Comparison of ENCODE assay signal across 6 cellular contexts in the genomic region with DNA sequence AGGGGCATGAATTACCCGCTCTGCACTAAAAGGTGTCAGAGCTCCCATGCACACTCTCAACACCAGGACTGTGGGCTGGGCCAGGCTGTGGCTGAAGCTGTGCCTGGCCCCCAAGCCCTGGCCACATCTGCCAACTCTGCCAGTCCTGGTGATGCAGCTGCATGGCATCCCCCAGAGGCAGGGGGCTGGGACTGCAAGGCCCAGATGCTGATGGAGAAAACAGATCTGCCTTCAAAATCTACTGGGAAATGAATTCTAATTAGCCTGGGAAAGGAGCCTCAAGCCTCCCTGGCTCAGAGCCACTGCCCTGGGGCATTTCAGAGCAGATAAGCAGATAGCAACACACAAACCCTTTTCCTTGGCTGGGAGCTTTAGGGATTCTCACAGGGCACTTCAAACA. TPM values are rescaled to one million over a fixed set of nuclear protein-coding genes. Genes with fewer than 3 reads are reported as not detected.
DNase-seq lines count a peak whose midpoint lies in the region; ATAC-seq, FAIRE-seq and TF ChIP-seq lines count a peak whose summit lies in the region.

No MANE protein-coding gene starts in this region.

- BruUV-seq in GM12878 (replicated peaks; lab: Mats Ljungman, UMichigan): no TSS peak

- no peaks in the 10 kb centered on the region for H3K27me3 ChIP-seq in Karpas-422 (ENCODE audit: low read length)
- H3K27me3 ChIP-seq in GM12878 (replicated peaks in 1 of 2; ENCODE audit: control insufficient read depth in 2 of 2, insufficient read depth in 2 of 2, low read length in 1 of 2): no peaks in the 10 kb centered on the region; a peak in 1 of 4 replicates

- no peak for DNase-seq in AG09309 (ENCODE audit: low read depth)
- peak; percentile 50 for DNase-seq in Karpas-422
- DNase-seq in GM12878 (ENCODE audit: low read depth, low spot score): no peak
- no peak for DNase-seq in NCI-H128 (lab: John Stamatoyannopoulos, UW; ENCODE audit: unreplicated experiment)
- no peak for DNase-seq in mesenteric fat pad (ENCODE audit: low spot score)

- no peak for TF ChIP-seq POLR2A in GM12878 (IDR thresholded peaks at IDR 0.05; ENCODE audit: low read depth, low read length)

- no peak for FAIRE-seq in GM12878 (lab: Jason Lieb, UNC)

- TF ChIP-seq EP300 in GM12878 (IDR thresholded peaks at IDR 0.05; ENCODE audit: borderline replicate concordance in 1 of 2, control insufficient read depth in 1 of 2, low read depth in 2 of 2, low read length in 2 of 2): no peak

- no peaks in the 10 kb centered on the region for H3K9me2 ChIP-seq in Karpas-422 (replicated peaks; ENCODE audit: insufficient read depth, low read length)

- SMC1A ChIA-PET in GM12878 (lab: Charles Lee; ENCODE audit: uncharacterized antibody, unreplicated experiment): interaction anchor here (1.3 to 2.7 kb wide), 3 partner anchors 16 to 20 kb away, joined by 3 to 10 read pairs (median 4); no protein-coding TSS in a partner anchor

- no peaks in the 10 kb centered on the region for H3K9me3 ChIP-seq in Karpas-422 (ENCODE audit: low read length)
- H3K9me3 ChIP-seq in GM12878 (replicated peaks; ENCODE audit: control insufficient read depth, insufficient read depth, low read length): no peaks in the 10 kb centered on the region

- no peak overlapping the region for H3K27ac ChIP-seq in Karpas-422 (ENCODE audit: low read length)
- no peak overlapping the region for H3K27ac ChIP-seq in GM12878 (ENCODE audit: control insufficient read depth, insufficient read depth)

- H3K4me1 ChIP-seq in Karpas-422 (ENCODE audit: low read length) (no peaks in the 10 kb centered on the region), GM12878 (ENCODE audit: control insufficient read depth, insufficient read depth, low read length) (peaks cover 29% of the 10 kb centered on the region)

- whole genome bisulfite sequencing in GM12878 (ENCODE audit: insufficient coverage, insufficient replicate concordance, low lambda C conversion rate, missing lambda C conversion rate): 100% methylated on average over 1 of the region's 1 CpG

- RAD21 ChIA-PET in GM12878 (lab: Charles Lee; ENCODE audit: unreplicated experiment): interaction anchor here (0.6 to 2.4 kb wide), 3 partner anchors 15 to 25 kb away, joined by 3 to 14 read pairs (median 5); no protein-coding TSS in a partner anchor

- H3K79me2 ChIP-seq in Karpas-422 (ENCODE audit: low read length) (no peaks in the 10 kb centered on the region), GM12878 (ENCODE audit: control insufficient read depth, insufficient read depth, low read length) (no peaks in the 10 kb centered on the region)

- POLR2A ChIA-PET in GM12878 (lab: Charles Lee): interaction anchor here (1.0 kb wide), 1 partner anchor 25 kb away, joined by 3 read pairs; no protein-coding TSS in a partner anchor

- in situ Hi-C loops in GM12878 (cut with MboI): no loop called here

- CTCF ChIA-PET in GM12878 (lab: Yijun Ruan, JAX): interaction anchor here (1.4 to 2.4 kb wide), 3 partner anchors 21 to 58 kb away, joined by 4 to 16 read pairs (median 6); no protein-coding TSS in a partner anchor

- TF ChIP-seq RAD21 in GM12878 (IDR thresholded peaks at IDR 0.05; ENCODE audit: insufficient read depth, low read depth, low read length): peak; percentile 42

- H4K20me1 ChIP-seq in Karpas-422 (ENCODE audit: insufficient read depth, low read depth, low read length) (no peaks in the 10 kb centered on the region), GM12878 (ENCODE audit: control insufficient read depth, insufficient read depth) (no peaks in the 10 kb centered on the region)

- TF ChIP-seq CTCF in AG09309 (IDR thresholded peaks at IDR 0.05; ENCODE audit: control insufficient read depth, insufficient read depth, low read depth, low read length, missing control alignments) (peak; percentile 29), GM12878 (IDR thresholded peaks at IDR 0.05 in 2 of 3, conservative IDR thresholded peaks at IDR 0.05 in 1 of 3; ENCODE audit: control insufficient read depth in 2 of 3, extremely low read depth in 1 of 3, insufficient read depth in 1 of 3, low read depth in 3 of 3, low read length in 3 of 3) (peak; percentile 24 to 49 (median 41); a peak in 5 of 6 replicates)

- no peak overlapping the region for H3K4me3 ChIP-seq in AG09309 (ENCODE audit: control insufficient read depth, low read depth, low read length)
- H3K4me3 ChIP-seq in Karpas-422 (ENCODE audit: low read length): no peak overlapping the region
- H3K4me3 ChIP-seq in GM12878: no peak overlapping the region

- no peak overlapping the region for H2AFZ ChIP-seq in Karpas-422 (ENCODE audit: low read length)
- peak overlapping the region; percentile 64 for H2AFZ ChIP-seq in GM12878 (ENCODE audit: control insufficient read depth, low read depth, low read length)

- no peaks in the 10 kb centered on the region for H3K36me3 ChIP-seq in Karpas-422 (ENCODE audit: insufficient read depth, low read length)
- H3K36me3 ChIP-seq in GM12878 (ENCODE audit: control insufficient read depth in 2 of 2, insufficient read depth in 2 of 2, low read length in 1 of 2): no peaks in the 10 kb centered on the region

- no peak overlapping the region for H3K4me2 ChIP-seq in Karpas-422 (ENCODE audit: low read depth, low read length, poor library complexity, severe bottlenecking)
- no peak overlapping the region for H3K4me2 ChIP-seq in GM12878 (ENCODE audit: control insufficient read depth, insufficient read depth)

- intact Hi-C loops in GM12878 (cut with micrococcal nuclease; ENCODE audit: unreplicated experiment): no loop called here

- ATAC-seq in GM12878 (peak; percentile 64), HG02798 (IDR thresholded peaks at IDR 0.05; ENCODE audit: poor library complexity, unreplicated experiment) (no peak)

- no peak overlapping the region for H3K9ac ChIP-seq in Karpas-422 (ENCODE audit: low read length)
- H3K9ac ChIP-seq in GM12878 (ENCODE audit: control insufficient read depth, insufficient read depth, low read length): no peak overlapping the region

RNA-seq across cellular contexts. Expression of a gene that starts 3.4 kb away (rescaled TPM):
- not detected in 2 replicates for total RNA-seq in Karpas-422 (2014; rRNA removed; shearing (Covaris generic); ENCODE audit: low replicate concordance)
- total RNA-seq in GM12878 (2013; cell fraction: nucleolus; rRNA removed): 1.9 and 3.4 TPM in 2 replicates
- total RNA-seq in GM12878 (2014; rRNA removed) (1.1 and 2.5 TPM in 2 replicates), GM12878 (2014; rRNA removed; fragmentation: Illumina TruSeq; extraction: Trizol) (0.64 and 0.67 TPM in 2 replicates), GM12878 (2021) (1.9 and 2.5 TPM in 2 replicates), mesenteric fat pad (0.16 TPM)
- polyA plus RNA-seq in GM12878 (2011; ENCODE audit: low read depth): 0.52 TPM
- polyA plus RNA-seq in GM12878 (2011; rRNA removed) (0.20 and 0.29 TPM in 2 replicates), GM12878 (2014; fragmentation: Illumina TruSeq; extraction: Trizol) (0.48 and 0.57 TPM in 2 replicates), GM12878 (2014; fragmentation: Nextera tagmentation; extraction: Ambion mirVana) (under 1 TPM; 0.14 to 0.18 TPM), GM12878 (2014; rRNA removed) (1.3 and 1.6 TPM in 2 replicates), GM12878 (2016; fragmentation: Nextera tagmentation; extraction: Ambion mirVana) (under 1 TPM; 0.28 to 0.46 TPM)
- 0.25 and 0.43 TPM in 2 replicates for polyA plus RNA-seq in GM12878 (2011; cell fraction: cytosol; rRNA removed)
- 0.45 and 0.51 TPM in 2 replicates for polyA plus RNA-seq in GM12878 (2011; cell fraction: nucleus; rRNA removed)
- 0.66 and 0.94 TPM in 2 replicates for polyA plus RNA-seq in GM12878 (2012)
- polyA minus RNA-seq in GM12878 (2011; rRNA and poly(A)+ RNA removed): 0.57 and 0.66 TPM in 2 replicates
- polyA minus RNA-seq in GM12878 (2011; cell fraction: cytosol; rRNA and poly(A)+ RNA removed): 0.10 and 0.40 TPM in 2 replicates
- polyA minus RNA-seq in GM12878 (2011; cell fraction: nucleus; rRNA and poly(A)+ RNA removed): 0.24 and 0.48 TPM in 2 replicates

RNA-seq across cellular contexts. Expression of a gene that starts 27.4 kb away (rescaled TPM):
- 32.0 and 45.9 TPM in 2 replicates for total RNA-seq in Karpas-422 (2014; rRNA removed; shearing (Covaris generic); ENCODE audit: low replicate concordance)
- 41.6 and 42.7 TPM in 2 replicates for total RNA-seq in GM12878 (2013; cell fraction: nucleolus; rRNA removed)
- 22.9 and 26.4 TPM in 2 replicates for total RNA-seq in GM12878 (2014; rRNA removed)
- total RNA-seq in GM12878 (2014; rRNA removed; fragmentation: Illumina TruSeq; extraction: Trizol): 17.7 and 18.9 TPM in 2 replicates
- total RNA-seq in GM12878 (2021): 20.7 and 23.0 TPM in 2 replicates
- 11.7 TPM for polyA plus RNA-seq in GM12878 (2011; ENCODE audit: low read depth)
- 28.2 and 41.5 TPM in 2 replicates for polyA plus RNA-seq in GM12878 (2011; rRNA removed)
- polyA plus RNA-seq in GM12878 (2011; cell fraction: cytosol; rRNA removed): 16.9 and 17.4 TPM in 2 replicates
- 6.2 and 8.4 TPM in 2 replicates for polyA plus RNA-seq in GM12878 (2011; cell fraction: nucleus; rRNA removed)
- 13.0 and 16.0 TPM in 2 replicates for polyA plus RNA-seq in GM12878 (2012)
- polyA plus RNA-seq in GM12878 (2014; fragmentation: Illumina TruSeq; extraction: Trizol): 13.5 and 16.5 TPM in 2 replicates
- polyA plus RNA-seq in GM12878 (2014; fragmentation: Nextera tagmentation; extraction: Ambion mirVana): 1 to 10 TPM; 7.3 to 7.8 TPM
- polyA plus RNA-seq in GM12878 (2014; rRNA removed): 11.5 and 14.6 TPM in 2 replicates
- 10 to 100 TPM; 23.5 to 27.5 TPM for polyA plus RNA-seq in GM12878 (2016; fragmentation: Nextera tagmentation; extraction: Ambion mirVana)
- polyA minus RNA-seq in GM12878 (2011; rRNA and poly(A)+ RNA removed): 21.9 and 22.6 TPM in 2 replicates
- 10.2 and 12.9 TPM in 2 replicates for polyA minus RNA-seq in GM12878 (2011; cell fraction: cytosol; rRNA and poly(A)+ RNA removed)
- 4.4 and 8.4 TPM in 2 replicates for polyA minus RNA-seq in GM12878 (2011; cell fraction: nucleus; rRNA and poly(A)+ RNA removed)
- total RNA-seq in mesenteric fat pad: 17.3 TPM

RNA-seq across cellular contexts. Expression of a gene that starts 44.0 kb away (rescaled TPM):
- total RNA-seq in Karpas-422 (2014; rRNA removed; shearing (Covaris generic); ENCODE audit: low replicate concordance): 0.76 and 0.97 TPM in 2 replicates
- total RNA-seq in GM12878 (2013; cell fraction: nucleolus; rRNA removed): 0.29 and 0.44 TPM in 2 replicates
- 0.23 TPM in 1 of 2 replicates, not detected in the other for total RNA-seq in GM12878 (2014; rRNA removed)
- 0.04 TPM in 1 of 2 replicates, not detected in the other for total RNA-seq in GM12878 (2014; rRNA removed; fragmentation: Illumina TruSeq; extraction: Trizol)
- 0.19 TPM in 1 of 2 replicates, not detected in the other for total RNA-seq in GM12878 (2021)
- not detected for polyA plus RNA-seq in GM12878 (2011; ENCODE audit: low read depth)
- not detected in 2 replicates for polyA plus RNA-seq in GM12878 (2011; rRNA removed)
- 0.03 TPM in 1 of 2 replicates, not detected in the other for polyA plus RNA-seq in GM12878 (2011; cell fraction: cytosol; rRNA removed)
- polyA plus RNA-seq in GM12878 (2011; cell fraction: nucleus; rRNA removed): 0.13 and 0.16 TPM in 2 replicates
- 0.07 and 0.08 TPM in 2 replicates for polyA plus RNA-seq in GM12878 (2012)
- polyA plus RNA-seq in GM12878 (2014; fragmentation: Illumina TruSeq; extraction: Trizol): not detected in 2 replicates
- not detected for polyA plus RNA-seq in GM12878 (2014; fragmentation: Nextera tagmentation; extraction: Ambion mirVana)
- 0.05 and 0.08 TPM in 2 replicates for polyA plus RNA-seq in GM12878 (2014; rRNA removed)
- polyA plus RNA-seq in GM12878 (2016; fragmentation: Nextera tagmentation; extraction: Ambion mirVana): under 1 TPM in 1 of 2 experiments, not detected in 1; 0.43 TPM
- not detected in 2 replicates for polyA minus RNA-seq in GM12878 (2011; rRNA and poly(A)+ RNA removed)
- not detected in 2 replicates for polyA minus RNA-seq in GM12878 (2011; cell fraction: cytosol; rRNA and poly(A)+ RNA removed)
- 0.19 TPM in 1 of 2 replicates, not detected in the other for polyA minus RNA-seq in GM12878 (2011; cell fraction: nucleus; rRNA and poly(A)+ RNA removed)
- not detected for total RNA-seq in mesenteric fat pad

RNA-seq across cellular contexts. Expression of a gene that starts 58.6 kb away (rescaled TPM):
- total RNA-seq in Karpas-422 (2014; rRNA removed; shearing (Covaris generic); ENCODE audit: low replicate concordance): 33.5 and 64.0 TPM in 2 replicates
- 113 and 119 TPM in 2 replicates for total RNA-seq in GM12878 (2013; cell fraction: nucleolus; rRNA removed)
- 22.3 TPM in 2 replicates for total RNA-seq in GM12878 (2014; rRNA removed)
- total RNA-seq in GM12878 (2014; rRNA removed; fragmentation: Illumina TruSeq; extraction: Trizol): 58.3 and 61.4 TPM in 2 replicates
- 25.5 and 29.4 TPM in 2 replicates for total RNA-seq in GM12878 (2021)
- 48.3 TPM for polyA plus RNA-seq in GM12878 (2011; ENCODE audit: low read depth)
- 34.6 and 58.3 TPM in 2 replicates for polyA plus RNA-seq in GM12878 (2011; rRNA removed)
- 14.3 and 15.0 TPM in 2 replicates for polyA plus RNA-seq in GM12878 (2011; cell fraction: cytosol; rRNA removed)
- polyA plus RNA-seq in GM12878 (2011; cell fraction: nucleus; rRNA removed): 11.2 and 13.5 TPM in 2 replicates
- 44.4 and 47.5 TPM in 2 replicates for polyA plus RNA-seq in GM12878 (2012)
- 64.8 and 82.1 TPM in 2 replicates for polyA plus RNA-seq in GM12878 (2014; fragmentation: Illumina TruSeq; extraction: Trizol)
- 10 to 100 TPM; 36.6 to 60.8 TPM for polyA plus RNA-seq in GM12878 (2014; fragmentation: Nextera tagmentation; extraction: Ambion mirVana)
- polyA plus RNA-seq in GM12878 (2014; rRNA removed): 25.6 and 34.5 TPM in 2 replicates
- polyA plus RNA-seq in GM12878 (2016; fragmentation: Nextera tagmentation; extraction: Ambion mirVana): 10 to 100 TPM; 36.7 to 39.0 TPM
- 11.7 and 15.1 TPM in 2 replicates for polyA minus RNA-seq in GM12878 (2011; rRNA and poly(A)+ RNA removed)
- 6.1 and 8.6 TPM in 2 replicates for polyA minus RNA-seq in GM12878 (2011; cell fraction: cytosol; rRNA and poly(A)+ RNA removed)
- 8.9 and 19.1 TPM in 2 replicates for polyA minus RNA-seq in GM12878 (2011; cell fraction: nucleus; rRNA and poly(A)+ RNA removed)
- total RNA-seq in mesenteric fat pad: 43.1 TPM
